In the genomic region with DNA sequence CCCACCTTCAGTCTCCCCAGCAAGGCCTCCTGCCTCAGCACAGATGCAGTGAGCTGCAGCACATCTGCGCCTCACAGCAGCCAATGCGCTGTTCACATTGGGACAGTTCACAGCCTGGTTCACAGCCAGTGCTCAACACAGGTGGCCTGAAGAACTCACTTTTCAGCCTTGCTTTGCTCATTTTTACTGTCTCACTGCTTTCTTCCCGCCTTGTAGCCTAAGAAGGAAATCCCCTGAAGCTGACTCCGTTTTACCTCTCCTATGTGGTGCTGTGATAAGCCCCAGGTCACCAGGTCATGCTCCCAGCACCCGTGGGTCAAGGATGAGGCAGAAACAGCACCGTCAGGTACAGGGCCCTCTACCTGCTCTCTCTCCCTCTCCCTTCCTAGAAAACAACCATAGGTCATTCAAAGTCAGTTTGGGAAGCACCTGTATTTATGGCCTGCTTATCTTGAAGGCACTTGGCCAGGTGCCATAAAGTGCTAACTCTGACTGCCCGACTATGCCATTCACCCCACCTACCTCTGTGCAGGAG, we compare ENCODE assay signal across 8 cellular contexts. TPM values are rescaled to one million over a fixed set of nuclear protein-coding genes. Genes with fewer than 3 reads are reported as not detected.
A peak's percentile ranks its signal among the peaks of the same experiment; 100 is the strongest.
DNase-seq lines count a peak whose midpoint lies in the region; ATAC-seq and TF ChIP-seq lines count a peak whose summit lies in the region.

No MANE protein-coding gene starts in this region.

- CTCF ChIA-PET in HEK293 (lab: Yijun Ruan, JAX), result interaction anchor here (0.6 to 1.2 kb wide), 4 partner anchors 136 to 343 kb away, joined by 3 to 5 read pairs (median 4); no protein-coding TSS in a partner anchor
- CTCF ChIA-PET in GM10248 (lab: Yijun Ruan, JAX), result interaction anchor here (1.5 to 3.4 kb wide), 4 partner anchors 8 to 185 kb away, joined by 3 to 14 read pairs (median 10); a partner anchor contains a TSS

- H3K4me1 ChIP-seq in HEK293 (ENCODE audit: control insufficient read depth, insufficient read depth, low read length) (peaks cover 7% of the 10 kb centered on the region), endocrine pancreas (ENCODE audit: control insufficient read depth, insufficient read depth, low read length) (peaks cover 12% of the 10 kb centered on the region), psoas muscle (peaks cover 11% of the 10 kb centered on the region)

- H3K4me3 ChIP-seq in HEK293 (ENCODE audit: low read depth, low read length) (no peak overlapping the region), endocrine pancreas (ENCODE audit: control insufficient read depth, insufficient read depth, low read length) (peak overlapping the region; percentile 87), psoas muscle (peak overlapping the region; percentile 90)

- H3K9ac ChIP-seq in endocrine pancreas (ENCODE audit: control insufficient read depth, insufficient read depth, low read length), result no peak overlapping the region

- 81 to 82% (median 82%) methylated on average over 7 of the region's 7 CpGs for WGBS in psoas muscle, 3 donors

- H3K36me3 ChIP-seq in HEK293 (ENCODE audit: control insufficient read depth in 2 of 2, insufficient read depth in 1 of 2, low read length in 2 of 2) (peaks cover 0 to under 1% of the 10 kb centered on the region in 2 experiments; a peak in 1 of 3 replicates), endocrine pancreas (ENCODE audit: control insufficient read depth, insufficient read depth, low read length) (no peaks in the 10 kb centered on the region), psoas muscle (ENCODE audit: insufficient read depth in 1 of 2, low read depth in 1 of 2) (peaks cover 0 to 7% of the 10 kb centered on the region in 2 donors)

- no peak for ATAC-seq in psoas muscle
- ATAC-seq in GM19467 (IDR thresholded peaks at IDR 0.05; ENCODE audit: unreplicated experiment), result no peak

- POLR2A ChIA-PET in HEK293 (lab: Yijun Ruan, JAX), result no interaction called here
- POLR2A ChIA-PET in GM10248 (lab: Yijun Ruan, JAX), result no interaction called here

- no peak overlapping the region for H3K27ac ChIP-seq in HEK293 (ENCODE audit: extremely low read depth, low read depth, low read length)
- H3K27ac ChIP-seq in psoas muscle, result no peak overlapping the region

- intact Hi-C loops in psoas muscle (cut with DNase I), result loop anchor here (5.0 kb wide), 2 partner anchors 186 to 286 kb away; a partner anchor contains a TSS

- H3K27me3 ChIP-seq in endocrine pancreas (ENCODE audit: control insufficient read depth, insufficient read depth, low read length) (no peaks in the 10 kb centered on the region), psoas muscle (ENCODE audit: insufficient read depth in 3 of 3, low read length in 2 of 3) (no peaks in the 10 kb centered on the region)

- H3K9me3 ChIP-seq in HEK293 (ENCODE audit: control insufficient read depth, insufficient read depth, low read depth, low read length) (no peaks in the 10 kb centered on the region), endocrine pancreas (ENCODE audit: control insufficient read depth, low read length) (no peaks in the 10 kb centered on the region), psoas muscle (no peaks in the 10 kb centered on the region)

- TF ChIP-seq CTCF in HEK293 (tag by site-specific recombination; IDR thresholded peaks at IDR 0.05) (no peak), psoas muscle (IDR thresholded peaks at IDR 0.05) (no peak), GM10248 (IDR thresholded peaks at IDR 0.05; ENCODE audit: control extremely low read depth, extremely low read depth, low read depth, missing control alignments) (no peak)

- peak; percentile 41 for DNase-seq in activated CD4-positive, alpha-beta T cell treated with anti-CD3 and anti-CD28 coated beads, Interleukin-2, amount 50 U/mL, for 1 hour
- DNase-seq in psoas muscle, result no peak
- no peak for DNase-seq in putamen (ENCODE audit: low spot score)
- no peak for DNase-seq in NCI-H146 treated with DMSO at 0.1 percent for 48 hours (lab: John Stamatoyannopoulos, UW; ENCODE audit: unreplicated experiment)
- no peak for DNase-seq in GM10248 (ENCODE audit: extremely low spot score)

TF ChIP-seq in HEK293, 187 proteins besides CTCF, POLR2A, EP300 and RAD21:
- TF ChIP-seq, protein P1, sequence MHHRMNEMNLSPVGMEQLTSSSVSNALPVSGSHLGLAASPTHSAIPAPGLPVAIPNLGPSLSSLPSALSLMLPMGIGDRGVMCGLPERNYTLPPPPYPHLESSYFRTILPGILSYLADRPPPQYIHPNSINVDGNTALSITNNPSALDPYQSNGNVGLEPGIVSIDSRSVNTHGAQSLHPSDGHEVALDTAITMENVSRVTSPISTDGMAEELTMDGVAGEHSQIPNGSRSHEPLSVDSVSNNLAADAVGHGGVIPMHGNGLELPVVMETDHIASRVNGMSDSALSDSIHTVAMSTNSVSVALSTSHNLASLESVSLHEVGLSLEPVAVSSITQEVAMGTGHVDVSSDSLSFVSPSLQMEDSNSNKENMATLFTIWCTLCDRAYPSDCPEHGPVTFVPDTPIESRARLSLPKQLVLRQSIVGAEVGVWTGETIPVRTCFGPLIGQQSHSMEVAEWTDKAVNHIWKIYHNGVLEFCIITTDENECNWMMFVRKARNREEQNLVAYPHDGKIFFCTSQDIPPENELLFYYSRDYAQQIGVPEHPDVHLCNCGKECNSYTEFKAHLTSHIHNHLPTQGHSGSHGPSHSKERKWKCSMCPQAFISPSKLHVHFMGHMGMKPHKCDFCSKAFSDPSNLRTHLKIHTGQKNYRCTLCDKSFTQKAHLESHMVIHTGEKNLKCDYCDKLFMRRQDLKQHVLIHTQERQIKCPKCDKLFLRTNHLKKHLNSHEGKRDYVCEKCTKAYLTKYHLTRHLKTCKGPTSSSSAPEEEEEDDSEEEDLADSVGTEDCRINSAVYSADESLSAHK (tag by site-specific recombination; IDR thresholded peaks at IDR 0.05), result no peak
- TF ChIP-seq, protein P2, sequence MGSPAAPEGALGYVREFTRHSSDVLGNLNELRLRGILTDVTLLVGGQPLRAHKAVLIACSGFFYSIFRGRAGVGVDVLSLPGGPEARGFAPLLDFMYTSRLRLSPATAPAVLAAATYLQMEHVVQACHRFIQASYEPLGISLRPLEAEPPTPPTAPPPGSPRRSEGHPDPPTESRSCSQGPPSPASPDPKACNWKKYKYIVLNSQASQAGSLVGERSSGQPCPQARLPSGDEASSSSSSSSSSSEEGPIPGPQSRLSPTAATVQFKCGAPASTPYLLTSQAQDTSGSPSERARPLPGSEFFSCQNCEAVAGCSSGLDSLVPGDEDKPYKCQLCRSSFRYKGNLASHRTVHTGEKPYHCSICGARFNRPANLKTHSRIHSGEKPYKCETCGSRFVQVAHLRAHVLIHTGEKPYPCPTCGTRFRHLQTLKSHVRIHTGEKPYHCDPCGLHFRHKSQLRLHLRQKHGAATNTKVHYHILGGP (tag by site-specific recombination; IDR thresholded peaks at IDR 0.05), result peak; percentile 47
- TF ChIP-seq KLF9 (tag by site-specific recombination; IDR thresholded peaks at IDR 0.05; ENCODE audit: low read depth), result no peak

RNA-seq across cellular contexts. Expression of a gene that starts 1.1 kb away (rescaled TPM):
- total RNA-seq in psoas muscle, result 1 to 10 TPM; 1.4 to 3.5 (median 2.0) TPM
- 1 to 10 TPM in 2 of 3 donors, under 1 TPM in 1; 0.65 to 3.2 (median 1.1) TPM for polyA plus RNA-seq in psoas muscle
